8 cellular contexts compared by ENCODE assay signal in the genomic region with DNA sequence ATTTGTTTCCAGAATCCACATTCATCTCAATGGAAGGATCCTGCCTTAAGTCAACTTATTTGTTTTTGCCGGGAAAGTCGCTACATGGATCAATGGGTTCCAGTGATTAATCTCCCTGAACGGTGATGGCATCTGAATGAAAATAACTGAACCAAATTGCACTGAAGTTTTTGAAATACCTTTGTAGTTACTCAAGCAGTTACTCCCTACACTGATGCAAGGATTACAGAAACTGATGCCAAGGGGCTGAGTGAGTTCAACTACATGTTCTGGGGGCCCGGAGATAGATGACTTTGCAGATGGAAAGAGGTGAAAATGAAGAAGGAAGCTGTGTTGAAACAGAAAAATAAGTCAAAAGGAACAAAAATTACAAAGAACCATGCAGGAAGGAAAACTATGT. TPM values are rescaled to one million over a fixed set of nuclear protein-coding genes. Genes with fewer than 3 reads are reported as not detected.
DNase-seq lines count a peak whose midpoint lies in the region; ATAC-seq and TF ChIP-seq lines count a peak whose summit lies in the region.

No MANE protein-coding gene starts in this region.

- 0 out of 2 replicates have a peak overlapping the region, but pooled peaks have one; percentile 99 for H3K4me3 ChIP-seq in BLaER1
- H3K4me3 ChIP-seq in liver (ENCODE audit: low read depth in 1 of 3, low read length in 3 of 3) = peak overlapping the region in 2 of 3 donors; percentile 74 to 94

- H3K4me2 ChIP-seq in BLaER1 = peak overlapping the region; percentile 91

- no peaks in the 10 kb centered on the region for H3K9me3 Mint-ChIP-seq in activated naive CD8-positive, alpha-beta T cell (ENCODE audit: low read depth)
- H3K9me3 Mint-ChIP-seq in effector memory CD8-positive, alpha-beta T cell = no peaks in the 10 kb centered on the region

- no peak overlapping the region for H3K27ac Mint-ChIP-seq in activated naive CD8-positive, alpha-beta T cell
- no peak overlapping the region for H3K27ac Mint-ChIP-seq in effector memory CD8-positive, alpha-beta T cell

- H3K4me3 Mint-ChIP-seq in activated naive CD8-positive, alpha-beta T cell = peak overlapping the region; percentile 79
- no peak overlapping the region for H3K4me3 Mint-ChIP-seq in effector memory CD8-positive, alpha-beta T cell

- DNase-seq in HT1080 (ENCODE audit: low read depth) = peak; percentile 50
- DNase-seq in NCI-H1092 treated with DMSO at 0.1 percent for 48 hours (lab: John Stamatoyannopoulos, UW) = no peak
- DNase-seq in effector memory CD8-positive, alpha-beta T cell = no peak
- DNase-seq in NCI-H187 (lab: John Stamatoyannopoulos, UW) = no peak

- TF ChIP-seq RAD21 in liver (IDR thresholded peaks at IDR 0.05) = no peak

- H3K27me3 ChIP-seq in BLaER1 (no peaks in the 10 kb centered on the region), liver (ENCODE audit: control insufficient read depth in 4 of 4, insufficient read depth in 4 of 4, low read length in 3 of 4) (no peaks in the 10 kb centered on the region)

- H3K36me3 ChIP-seq in BLaER1 (peaks cover 30% of the 10 kb centered on the region), liver (ENCODE audit: control insufficient read depth in 4 of 4, insufficient read depth in 3 of 4, low read depth in 1 of 4, low read length in 3 of 4) (peaks cover 5 to 13% (median 8%) of the 10 kb centered on the region in 4 donors)

- peaks cover 42% of the 10 kb centered on the region for H3K4me1 Mint-ChIP-seq in activated naive CD8-positive, alpha-beta T cell (ENCODE audit: low read depth)
- H3K4me1 Mint-ChIP-seq in effector memory CD8-positive, alpha-beta T cell (ENCODE audit: low read depth in 2 of 2) = peaks cover 18 to 19% of the 10 kb centered on the region in 2 donors

- H3K27me3 Mint-ChIP-seq in activated naive CD8-positive, alpha-beta T cell = no peaks in the 10 kb centered on the region
- no peaks in the 10 kb centered on the region for H3K27me3 Mint-ChIP-seq in effector memory CD8-positive, alpha-beta T cell

- no peak for TF ChIP-seq CTCF in liver (IDR thresholded peaks at IDR 0.05; ENCODE audit: low read depth, low read length, missing input control)

- H3K9me3 ChIP-seq in BLaER1 (no peaks in the 10 kb centered on the region), liver (ENCODE audit: control insufficient read depth in 4 of 4, low read length in 3 of 4) (no peaks in the 10 kb centered on the region)

- 30% methylated on average over 4 of the region's 4 CpGs for WGBS in liver

- peaks cover 47% of the 10 kb centered on the region for H4K20me1 ChIP-seq in BLaER1

- no peak for ATAC-seq in effector memory CD8-positive, alpha-beta T cell (replicated peaks)
- ATAC-seq in GM18909 (IDR thresholded peaks at IDR 0.05; ENCODE audit: poor library complexity, unreplicated experiment) = no peak

- H3K36me3 Mint-ChIP-seq in activated naive CD8-positive, alpha-beta T cell = peaks cover 16% of the 10 kb centered on the region
- H3K36me3 Mint-ChIP-seq in effector memory CD8-positive, alpha-beta T cell (ENCODE audit: insufficient read depth) = peaks cover 26% of the 10 kb centered on the region

- H3K4me1 ChIP-seq in BLaER1 (peaks cover 29% of the 10 kb centered on the region), liver (ENCODE audit: control insufficient read depth in 4 of 4, insufficient read depth in 4 of 4, low read length in 3 of 4) (peaks cover 0 to 28% (median 20%) of the 10 kb centered on the region in 4 donors)

- H3K9ac ChIP-seq in BLaER1 (no peak overlapping the region), liver (ENCODE audit: low read depth in 1 of 2, low read length in 2 of 2) (peak overlapping the region; percentile 70 to 94)

- no peak overlapping the region for H3K27ac ChIP-seq in BLaER1
- no peak overlapping the region for H3K27ac ChIP-seq in liver (ENCODE audit: low read depth in 1 of 2, low read length in 2 of 2)

TF ChIP-seq in liver, 16 proteins besides CTCF, POLR2A, EP300 and RAD21:
- TF ChIP-seq FOXA1 (IDR thresholded peaks at IDR 0.05) = no peak
- TF ChIP-seq HNF4G (IDR thresholded peaks at IDR 0.05) = no peak
- TF ChIP-seq, protein P1, sequence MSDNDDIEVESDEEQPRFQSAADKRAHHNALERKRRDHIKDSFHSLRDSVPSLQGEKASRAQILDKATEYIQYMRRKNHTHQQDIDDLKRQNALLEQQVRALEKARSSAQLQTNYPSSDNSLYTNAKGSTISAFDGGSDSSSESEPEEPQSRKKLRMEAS (IDR thresholded peaks at IDR 0.05) = no peak
- no peak for TF ChIP-seq TAF1 (conservative IDR thresholded peaks at IDR 0.05)
- TF ChIP-seq, protein P2, sequence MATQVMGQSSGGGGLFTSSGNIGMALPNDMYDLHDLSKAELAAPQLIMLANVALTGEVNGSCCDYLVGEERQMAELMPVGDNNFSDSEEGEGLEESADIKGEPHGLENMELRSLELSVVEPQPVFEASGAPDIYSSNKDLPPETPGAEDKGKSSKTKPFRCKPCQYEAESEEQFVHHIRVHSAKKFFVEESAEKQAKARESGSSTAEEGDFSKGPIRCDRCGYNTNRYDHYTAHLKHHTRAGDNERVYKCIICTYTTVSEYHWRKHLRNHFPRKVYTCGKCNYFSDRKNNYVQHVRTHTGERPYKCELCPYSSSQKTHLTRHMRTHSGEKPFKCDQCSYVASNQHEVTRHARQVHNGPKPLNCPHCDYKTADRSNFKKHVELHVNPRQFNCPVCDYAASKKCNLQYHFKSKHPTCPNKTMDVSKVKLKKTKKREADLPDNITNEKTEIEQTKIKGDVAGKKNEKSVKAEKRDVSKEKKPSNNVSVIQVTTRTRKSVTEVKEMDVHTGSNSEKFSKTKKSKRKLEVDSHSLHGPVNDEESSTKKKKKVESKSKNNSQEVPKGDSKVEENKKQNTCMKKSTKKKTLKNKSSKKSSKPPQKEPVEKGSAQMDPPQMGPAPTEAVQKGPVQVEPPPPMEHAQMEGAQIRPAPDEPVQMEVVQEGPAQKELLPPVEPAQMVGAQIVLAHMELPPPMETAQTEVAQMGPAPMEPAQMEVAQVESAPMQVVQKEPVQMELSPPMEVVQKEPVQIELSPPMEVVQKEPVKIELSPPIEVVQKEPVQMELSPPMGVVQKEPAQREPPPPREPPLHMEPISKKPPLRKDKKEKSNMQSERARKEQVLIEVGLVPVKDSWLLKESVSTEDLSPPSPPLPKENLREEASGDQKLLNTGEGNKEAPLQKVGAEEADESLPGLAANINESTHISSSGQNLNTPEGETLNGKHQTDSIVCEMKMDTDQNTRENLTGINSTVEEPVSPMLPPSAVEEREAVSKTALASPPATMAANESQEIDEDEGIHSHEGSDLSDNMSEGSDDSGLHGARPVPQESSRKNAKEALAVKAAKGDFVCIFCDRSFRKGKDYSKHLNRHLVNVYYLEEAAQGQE (IDR thresholded peaks at IDR 0.05) = no peak
- no peak for TF ChIP-seq NR2F2 (IDR thresholded peaks at IDR 0.05)
- no peak for TF ChIP-seq GABPA (IDR thresholded peaks at IDR 0.05 in 1 of 2, conservative IDR thresholded peaks at IDR 0.05 in 1 of 2)
- TF ChIP-seq ZBTB33 (IDR thresholded peaks at IDR 0.05) = no peak
- TF ChIP-seq YY1 (IDR thresholded peaks at IDR 0.05) = no peak
- no peak for TF ChIP-seq EGR1 (IDR thresholded peaks at IDR 0.05; ENCODE audit: low read depth in 2 of 2)
- TF ChIP-seq JUND (IDR thresholded peaks at IDR 0.05) = no peak
- TF ChIP-seq RXRA (IDR thresholded peaks at IDR 0.05) = no peak
- TF ChIP-seq, protein P3, sequence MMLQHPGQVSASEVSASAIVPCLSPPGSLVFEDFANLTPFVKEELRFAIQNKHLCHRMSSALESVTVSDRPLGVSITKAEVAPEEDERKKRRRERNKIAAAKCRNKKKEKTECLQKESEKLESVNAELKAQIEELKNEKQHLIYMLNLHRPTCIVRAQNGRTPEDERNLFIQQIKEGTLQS (IDR thresholded peaks at IDR 0.05) = no peak
- no peak for TF ChIP-seq FOXA2 (IDR thresholded peaks at IDR 0.05)
- TF ChIP-seq HNF4A (conservative IDR thresholded peaks at IDR 0.05) = no peak
- no peak for TF ChIP-seq SP1 (IDR thresholded peaks at IDR 0.05)

RNA-seq across cellular contexts. Expression of gene GADD45A, which starts 2.6 kb away (rescaled TPM):
- 62.6 and 73.3 TPM in 2 replicates for total RNA-seq in HT1080 (2014; rRNA removed; shearing (Covaris generic))
- 128 and 147 TPM in 2 replicates for polyA plus RNA-seq in HT1080 (2015; cell fraction: cytosol; rRNA removed)
- 180 and 189 TPM in 2 replicates for polyA plus RNA-seq in HT1080 (2015; cell fraction: nucleus; rRNA removed)
- 10 to 100 TPM; 29.7 to 57.9 TPM for total RNA-seq in liver
- 10 to 100 TPM; 26.3 to 37.1 TPM for polyA plus RNA-seq in liver
